In genomic region chr17:17041571-17042380, GRCh38 we compare ENCODE assay signal across 8 cellular contexts. TPM values are rescaled to one million over a fixed set of nuclear protein-coding genes. Genes with fewer than 3 reads are reported as not detected.
DNase-seq lines count a peak whose midpoint lies in the region; ATAC-seq and TF ChIP-seq lines count a peak whose summit lies in the region.

No MANE protein-coding gene starts in this region.

- H4K20me1 ChIP-seq in DND-41 (ENCODE audit: insufficient read depth, low read length) (peaks cover 34% of the 10 kb centered on the region), GM23338 (replicated peaks; ENCODE audit: insufficient read depth) (peaks cover 32% of the 10 kb centered on the region), Karpas-422 (ENCODE audit: insufficient read depth, low read depth, low read length) (peaks cover 33% of the 10 kb centered on the region), fibroblast of lung (ENCODE audit: control insufficient read depth, extremely low read depth, insufficient read depth, low read length) (no peaks in the 10 kb centered on the region)

- H3K79me2 ChIP-seq in DND-41 (ENCODE audit: insufficient read depth, low read length) (peaks cover 42% of the 10 kb centered on the region), GM23338 (replicated peaks; ENCODE audit: insufficient read depth) (peaks cover 38% of the 10 kb centered on the region), Karpas-422 (ENCODE audit: low read length) (no peaks in the 10 kb centered on the region), fibroblast of lung (ENCODE audit: control insufficient read depth, insufficient read depth, low read length) (peaks cover 40% of the 10 kb centered on the region)

- TF ChIP-seq CTCF in DND-41 (IDR thresholded peaks at IDR 0.05; ENCODE audit: borderline replicate concordance, extremely low read depth, low read length, poor library complexity, severe bottlenecking) (no peak), GM23338 (conservative IDR thresholded peaks at IDR 0.05; ENCODE audit: low read depth in 2 of 2) (no peak), Peyer's patch (IDR thresholded peaks at IDR 0.05) (no peak), fibroblast of lung (conservative IDR thresholded peaks at IDR 0.05 in 1 of 2, IDR thresholded peaks at IDR 0.05 in 1 of 2; ENCODE audit: low read depth in 1 of 2, low read length in 2 of 2) (no peak)

- H3K9me3 ChIP-seq in DND-41 (ENCODE audit: insufficient read depth, low read length, severe bottlenecking) (no peaks in the 10 kb centered on the region), Karpas-422 (ENCODE audit: low read length) (no peaks in the 10 kb centered on the region), Peyer's patch (no peaks in the 10 kb centered on the region), fibroblast of lung (ENCODE audit: control insufficient read depth, insufficient read depth, low read depth, low read length) (no peaks in the 10 kb centered on the region)
- no peaks in the 10 kb centered on the region for H3K9me3 ChIP-seq in naive thymus-derived CD4-positive, alpha-beta T cell (ENCODE audit: control insufficient read depth in 2 of 3, low read length in 3 of 3)

- CTCF ChIA-PET in naive thymus-derived CD4-positive, alpha-beta T cell (lab: Charles Lee): interaction anchor here (1.3 kb wide), 1 partner anchor 234 kb away, joined by 3 read pairs; no protein-coding TSS in a partner anchor

- DNase-seq in DND-41: peak; percentile 99
- peak; percentile 99 for DNase-seq in GM23338 (ENCODE audit: low spot score)
- peak; percentile 98 for DNase-seq in Karpas-422
- peak; percentile 98 to 100 (median 99) for DNase-seq in Peyer's patch
- DNase-seq in activated T-helper 1 cell treated with anti-CD3 and anti-CD28 coated beads, Interleukin-12 subunit alpha, Interleukin-12 subunit beta, Interleukin-2, Interleukin-4 antibody, amounts not matched to agents 30 ng/mL and 10 ng/mL and 1 ng/mL, durations not matched to agents 14 hours and 24 hours and 36 hours (ENCODE audit: low spot score): peak; percentile 94
- DNase-seq in fibroblast of lung (ENCODE audit: low read depth in 2 of 2): peak; percentile 97
- peak; percentile 88 to 96 (median 95) for DNase-seq in naive thymus-derived CD4-positive, alpha-beta T cell
- peak; percentile 92 to 96 for DNase-seq in stimulated activated effector memory CD8-positive, alpha-beta T cell treated with anti-CD3 and anti-CD28 coated beads, Interleukin-12 subunit alpha, Interleukin-12 subunit beta, amount 100 ng/mL, for 72 hours (ENCODE audit: low spot score in 2 of 2)

- H3K4me3 Mint-ChIP-seq in GM23338: peak overlapping the region; percentile 75
- H3K4me3 Mint-ChIP-seq in activated T-helper 1 cell treated with anti-CD3 and anti-CD28 coated beads, Interleukin-12 subunit alpha, Interleukin-12 subunit beta, Interleukin-2, Interleukin-4 antibody, amounts not matched to agents 30 ng/mL and 10 ng/mL and 1 ng/mL, durations not matched to agents 14 hours and 24 hours and 36 hours: peak overlapping the region; percentile 80
- H3K4me3 Mint-ChIP-seq in naive thymus-derived CD4-positive, alpha-beta T cell: peak overlapping the region; percentile 66 to 94 (median 76)
- peak overlapping the region; percentile 87 for H3K4me3 Mint-ChIP-seq in stimulated activated effector memory CD8-positive, alpha-beta T cell treated with anti-CD3 and anti-CD28 coated beads, Interleukin-12 subunit alpha, Interleukin-12 subunit beta, amount 100 ng/mL, for 72 hours

- peaks cover 22% of the 10 kb centered on the region for H3K27me3 Mint-ChIP-seq in GM23338 (ENCODE audit: insufficient read depth, low read depth, poor library complexity)
- peaks cover 2% of the 10 kb centered on the region for H3K27me3 Mint-ChIP-seq in activated T-helper 1 cell treated with anti-CD3 and anti-CD28 coated beads, Interleukin-12 subunit alpha, Interleukin-12 subunit beta, Interleukin-2, Interleukin-4 antibody, amounts not matched to agents 30 ng/mL and 10 ng/mL and 1 ng/mL, durations not matched to agents 14 hours and 24 hours and 36 hours (ENCODE audit: insufficient read depth)
- peaks cover 0 to 4% (median 0%) of the 10 kb centered on the region in 5 donors for H3K27me3 Mint-ChIP-seq in naive thymus-derived CD4-positive, alpha-beta T cell

- H3K4me2 ChIP-seq in DND-41 (ENCODE audit: insufficient read depth, low read length) (peak overlapping the region; percentile 79), GM23338 (peak overlapping the region; percentile 94), Karpas-422 (ENCODE audit: low read depth, low read length, poor library complexity, severe bottlenecking) (peak overlapping the region; percentile 88), fibroblast of lung (ENCODE audit: extremely low read depth, insufficient read depth, low read length) (peak overlapping the region; percentile 87)

- TF ChIP-seq POLR2A in Peyer's patch (IDR thresholded peaks at IDR 0.05): peak in 1 of 2 donors; percentile 71

- no peaks in the 10 kb centered on the region for H3K9me2 ChIP-seq in GM23338 (ENCODE audit: insufficient read depth)
- H3K9me2 ChIP-seq in Karpas-422 (replicated peaks; ENCODE audit: insufficient read depth, low read length): no peaks in the 10 kb centered on the region

- H3K9ac ChIP-seq in DND-41 (ENCODE audit: low read depth, low read length) (peak overlapping the region; percentile 57), Karpas-422 (ENCODE audit: low read length) (peak overlapping the region; percentile 68), fibroblast of lung (ENCODE audit: insufficient read depth, low read length) (peak overlapping the region; percentile 20)

- no peaks in the 10 kb centered on the region for H3K9me3 Mint-ChIP-seq in GM23338
- H3K9me3 Mint-ChIP-seq in activated T-helper 1 cell treated with anti-CD3 and anti-CD28 coated beads, Interleukin-12 subunit alpha, Interleukin-12 subunit beta, Interleukin-2, Interleukin-4 antibody, amounts not matched to agents 30 ng/mL and 10 ng/mL and 1 ng/mL, durations not matched to agents 14 hours and 24 hours and 36 hours: no peaks in the 10 kb centered on the region
- no peaks in the 10 kb centered on the region for H3K9me3 Mint-ChIP-seq in naive thymus-derived CD4-positive, alpha-beta T cell
- H3K9me3 Mint-ChIP-seq in stimulated activated effector memory CD8-positive, alpha-beta T cell treated with anti-CD3 and anti-CD28 coated beads, Interleukin-12 subunit alpha, Interleukin-12 subunit beta, amount 100 ng/mL, for 72 hours: no peaks in the 10 kb centered on the region

- H3F3A ChIP-seq in GM23338 (replicated peaks; ENCODE audit: low read depth): no peaks in the 10 kb centered on the region

- H3K27ac ChIP-seq in DND-41 (ENCODE audit: low read length): peak overlapping the region; percentile 64
- no peak overlapping the region for H3K27ac ChIP-seq in GM23338 (ENCODE audit: low read depth)
- no peak overlapping the region for H3K27ac ChIP-seq in Karpas-422 (ENCODE audit: low read length)
- peak overlapping the region; percentile 52 to 86 (median 69) for H3K27ac ChIP-seq in Peyer's patch
- peak overlapping the region; percentile 66 for H3K27ac ChIP-seq in fibroblast of lung (ENCODE audit: insufficient read depth, low read length)
- H3K27ac ChIP-seq in naive thymus-derived CD4-positive, alpha-beta T cell (ENCODE audit: low read depth, low read length): peak overlapping the region; percentile 61

- H3K27ac Mint-ChIP-seq in GM23338: no peak overlapping the region
- no peak overlapping the region for H3K27ac Mint-ChIP-seq in activated T-helper 1 cell treated with anti-CD3 and anti-CD28 coated beads, Interleukin-12 subunit alpha, Interleukin-12 subunit beta, Interleukin-2, Interleukin-4 antibody, amounts not matched to agents 30 ng/mL and 10 ng/mL and 1 ng/mL, durations not matched to agents 14 hours and 24 hours and 36 hours
- peak overlapping the region in 2 of 9 donors; percentile 50 to 71 for H3K27ac Mint-ChIP-seq in naive thymus-derived CD4-positive, alpha-beta T cell
- peak overlapping the region; percentile 82 for H3K27ac Mint-ChIP-seq in stimulated activated effector memory CD8-positive, alpha-beta T cell treated with anti-CD3 and anti-CD28 coated beads, Interleukin-12 subunit alpha, Interleukin-12 subunit beta, amount 100 ng/mL, for 72 hours

- ATAC-seq in DND-41 (ENCODE audit: insufficient read depth, low read depth): peak; percentile 94
- peak; percentile 95 for ATAC-seq in GM23338
- ATAC-seq in naive thymus-derived CD4-positive, alpha-beta T cell: peak; percentile 99
- peak; percentile 98 for ATAC-seq in stimulated activated effector memory CD8-positive, alpha-beta T cell treated with anti-CD3 and anti-CD28 coated beads, Interleukin-12 subunit alpha, Interleukin-12 subunit beta, amount 100 ng/mL, for 72 hours

- peaks cover 32% of the 10 kb centered on the region for H3K4me1 Mint-ChIP-seq in GM23338
- peaks cover 38% of the 10 kb centered on the region for H3K4me1 Mint-ChIP-seq in activated T-helper 1 cell treated with anti-CD3 and anti-CD28 coated beads, Interleukin-12 subunit alpha, Interleukin-12 subunit beta, Interleukin-2, Interleukin-4 antibody, amounts not matched to agents 30 ng/mL and 10 ng/mL and 1 ng/mL, durations not matched to agents 14 hours and 24 hours and 36 hours (ENCODE audit: low read depth)
- H3K4me1 Mint-ChIP-seq in naive thymus-derived CD4-positive, alpha-beta T cell: peaks cover 37 to 47% (median 43%) of the 10 kb centered on the region in 7 donors
- H3K4me1 Mint-ChIP-seq in stimulated activated effector memory CD8-positive, alpha-beta T cell treated with anti-CD3 and anti-CD28 coated beads, Interleukin-12 subunit alpha, Interleukin-12 subunit beta, amount 100 ng/mL, for 72 hours: peaks cover 47% of the 10 kb centered on the region

- peak overlapping the region; percentile 79 for H2AFZ ChIP-seq in DND-41 (ENCODE audit: low read depth, low read length)
- peak overlapping the region; percentile 98 for H2AFZ ChIP-seq in GM23338
- peak overlapping the region; percentile 96 for H2AFZ ChIP-seq in Karpas-422 (ENCODE audit: low read length)
- H2AFZ ChIP-seq in fibroblast of lung (ENCODE audit: low read length): peak overlapping the region; percentile 81

- H3K4me3 ChIP-seq in DND-41 (ENCODE audit: low read depth in 1 of 2, low read length in 2 of 2): peak overlapping the region; percentile 10 to 59; a peak in 3 of 4 replicates
- peak overlapping the region; percentile 82 for H3K4me3 ChIP-seq in GM23338
- H3K4me3 ChIP-seq in Karpas-422 (ENCODE audit: low read length): peak overlapping the region; percentile 74
- H3K4me3 ChIP-seq in Peyer's patch: peak overlapping the region; percentile 45 to 84 (median 60)
- peak overlapping the region; percentile 60 to 74 (median 64) for H3K4me3 ChIP-seq in fibroblast of lung (replicated peaks in 1 of 4; ENCODE audit: control extremely low read depth in 1 of 4, insufficient read depth in 1 of 4, low read depth in 3 of 4, low read length in 4 of 4)
- peak overlapping the region; percentile 73 for H3K4me3 ChIP-seq in naive thymus-derived CD4-positive, alpha-beta T cell (ENCODE audit: low read length)

- H3K36me3 ChIP-seq in DND-41 (ENCODE audit: insufficient read depth, low read length) (no peaks in the 10 kb centered on the region; the same call in 1 of the 2 replicates), GM23338 (ENCODE audit: insufficient read depth) (no peaks in the 10 kb centered on the region), Karpas-422 (ENCODE audit: insufficient read depth, low read length) (no peaks in the 10 kb centered on the region), Peyer's patch (no peaks in the 10 kb centered on the region), fibroblast of lung (ENCODE audit: control insufficient read depth, insufficient read depth, low read length) (peaks cover 1% of the 10 kb centered on the region)
- H3K36me3 ChIP-seq in naive thymus-derived CD4-positive, alpha-beta T cell (ENCODE audit: control insufficient read depth in 2 of 3, insufficient read depth in 3 of 3, low read length in 3 of 3): no peaks in the 10 kb centered on the region

- no peaks in the 10 kb centered on the region for H3K27me3 ChIP-seq in DND-41 (ENCODE audit: insufficient read depth, low read length, poor library complexity)
- peaks cover 5% of the 10 kb centered on the region; the same call in 1 of the 2 replicates for H3K27me3 ChIP-seq in GM23338 (ENCODE audit: insufficient read depth)
- no peaks in the 10 kb centered on the region; the same call in 1 of the 2 replicates for H3K27me3 ChIP-seq in Karpas-422 (ENCODE audit: low read length)
- no peaks in the 10 kb centered on the region for H3K27me3 ChIP-seq in Peyer's patch
- H3K27me3 ChIP-seq in fibroblast of lung (ENCODE audit: control insufficient read depth, insufficient read depth, low read length): no peaks in the 10 kb centered on the region
- no peaks in the 10 kb centered on the region for H3K27me3 ChIP-seq in naive thymus-derived CD4-positive, alpha-beta T cell (ENCODE audit: control insufficient read depth in 2 of 2, insufficient read depth in 2 of 2, low read length in 2 of 2)

- H3K36me3 Mint-ChIP-seq in GM23338 (ENCODE audit: low read depth): peaks cover 11% of the 10 kb centered on the region
- H3K36me3 Mint-ChIP-seq in activated T-helper 1 cell treated with anti-CD3 and anti-CD28 coated beads, Interleukin-12 subunit alpha, Interleukin-12 subunit beta, Interleukin-2, Interleukin-4 antibody, amounts not matched to agents 30 ng/mL and 10 ng/mL and 1 ng/mL, durations not matched to agents 14 hours and 24 hours and 36 hours (ENCODE audit: low read depth): no peaks in the 10 kb centered on the region
- peaks cover 0 to 3% (median 0%) of the 10 kb centered on the region in 5 donors for H3K36me3 Mint-ChIP-seq in naive thymus-derived CD4-positive, alpha-beta T cell
- peaks cover 5% of the 10 kb centered on the region for H3K36me3 Mint-ChIP-seq in stimulated activated effector memory CD8-positive, alpha-beta T cell treated with anti-CD3 and anti-CD28 coated beads, Interleukin-12 subunit alpha, Interleukin-12 subunit beta, amount 100 ng/mL, for 72 hours

- intact Hi-C loops in activated T-helper 1 cell treated with anti-CD3 and anti-CD28 coated beads, Interleukin-12 subunit alpha, Interleukin-12 subunit beta, Interleukin-2, Interleukin-4 antibody, amounts not matched to agents 30 ng/mL and 10 ng/mL and 1 ng/mL, durations not matched to agents 14 hours and 24 hours and 36 hours (cut with micrococcal nuclease): loop anchor here (1.0 to 10.0 kb wide), 6 partner anchors 48 to 713 kb away; partner anchors contain the start of genes FLCN and PLD6
- intact Hi-C loops in naive thymus-derived CD4-positive, alpha-beta T cell (cut with micrococcal nuclease): loop anchor here (1.0 to 10.0 kb wide), 10 partner anchors 39 to 506 kb away; partner anchors contain the start of genes COPS3 (in 2 of the 2), MED9 (in 2 of the 2), FLCN (in 1 of the 2) and PLD6 (in 1 of the 2)

- peaks cover 44% of the 10 kb centered on the region for H3K4me1 ChIP-seq in DND-41 (ENCODE audit: insufficient read depth, low read length)
- H3K4me1 ChIP-seq in GM23338 (ENCODE audit: insufficient read depth): peaks cover 30% of the 10 kb centered on the region
- peaks cover 53% of the 10 kb centered on the region for H3K4me1 ChIP-seq in Karpas-422 (ENCODE audit: low read length)
- H3K4me1 ChIP-seq in Peyer's patch: peaks cover 0 to 43% (median 14%) of the 10 kb centered on the region in 4 donors
- H3K4me1 ChIP-seq in fibroblast of lung (ENCODE audit: control insufficient read depth, extremely low read depth, insufficient read depth, low read length): peaks cover 19% of the 10 kb centered on the region
- peaks cover 35% of the 10 kb centered on the region in 2 donors for H3K4me1 ChIP-seq in naive thymus-derived CD4-positive, alpha-beta T cell (ENCODE audit: control insufficient read depth in 2 of 2, insufficient read depth in 2 of 2, low read length in 2 of 2)

- POLR2A ChIA-PET in naive thymus-derived CD4-positive, alpha-beta T cell (lab: Charles Lee): interaction anchor here (0.6 kb wide), 1 partner anchor 108 kb away, joined by 4 read pairs; no protein-coding TSS in a partner anchor

RNA-seq across cellular contexts. Expression of gene MPRIP, which starts 0.5 kb away (rescaled TPM):
- 84.6 and 113 TPM in 2 replicates for total RNA-seq in GM23338 (2014; rRNA removed; shearing (Covaris generic))
- polyA plus RNA-seq in GM23338 (2016; fragmentation: Nextera tagmentation; extraction: Ambion mirVana) (36.5 and 39.3 TPM in 2 replicates), fibroblast of lung (111 and 124 TPM in 2 replicates)
- total RNA-seq in Karpas-422 (2014; rRNA removed; shearing (Covaris generic); ENCODE audit: low replicate concordance): 44.1 and 49.3 TPM in 2 replicates
- total RNA-seq in Peyer's patch (100 to 1,000 TPM; 141 to 305 (median 291) TPM), fibroblast of lung (67.3 and 104 TPM in 2 replicates)
- total RNA-seq in activated T-helper 1 cell treated with anti-CD3 and anti-CD28 coated beads, Interleukin-12 subunit alpha, Interleukin-12 subunit beta, Interleukin-2, Interleukin-4 antibody, amounts not matched to agents 30 ng/mL and 10 ng/mL and 1 ng/mL, durations not matched to agents 14 hours and 24 hours and 36 hours: 169 and 175 TPM in 2 replicates
- 189 and 239 TPM in 2 replicates for polyA plus RNA-seq in fibroblast of lung (2012)
- polyA minus RNA-seq in fibroblast of lung (ENCODE audit: low replicate concordance): 473 and 658 TPM in 2 replicates
- 100 to 1,000 TPM; 191 to 259 (median 199) TPM for total RNA-seq in naive thymus-derived CD4-positive, alpha-beta T cell
- polyA plus RNA-seq in naive thymus-derived CD4-positive, alpha-beta T cell: 10 to 100 TPM; 18.6 to 30.0 TPM

Comparison
In these comparisons a context has a peak if more than half of its experiments do, and no peak if none do; other contexts are left out.
1. H3K27ac ChIP-seq: peak in DND-41 (single experiment), Peyer's patch (4 of 4), fibroblast of lung (single experiment) and naive thymus-derived CD4-positive, alpha-beta T cell (single experiment); none in GM23338 (single experiment) and Karpas-422 (single experiment).
2. Peak in every context shown above with its lines, with median percentiles within 50 percentile points of each other: ATAC-seq, DNase-seq, H2AFZ ChIP-seq, H3K4me2 ChIP-seq, H3K4me3 ChIP-seq, H3K9ac ChIP-seq and H3K4me3 Mint-ChIP-seq.